ENCODE assay signal across 25 cellular contexts in the genomic region with DNA sequence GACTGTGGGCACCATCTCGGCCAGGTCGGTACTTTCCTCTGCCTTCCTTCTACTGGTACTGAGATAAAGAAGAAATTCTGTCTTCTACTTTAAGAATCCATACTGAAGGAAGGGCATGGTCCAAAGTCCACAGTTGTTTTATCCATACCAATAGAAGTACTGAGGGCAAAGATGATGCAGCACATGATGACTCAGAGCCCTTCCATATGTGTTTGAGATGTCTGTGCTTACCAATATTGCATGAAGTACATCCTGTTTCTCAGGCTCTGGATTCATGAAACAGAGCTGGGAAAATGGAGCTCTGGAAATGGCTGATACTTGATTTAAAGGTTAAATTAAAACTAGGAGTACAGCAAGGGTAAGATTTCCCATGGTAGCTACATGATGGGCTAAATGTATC.
"Had no signal": no experiment of that assay in that cellular context is flagged by ENCODE, and none has a peak within 500 bp of the region (broad histone marks: within the 10 kb centered on the region; RNA-seq: fewer than 3 reads in every experiment).

No MANE protein-coding gene starts in this region.

- H3K9me3 ChIP-seq: SJCRH30, SK-N-SH had no signal

- H3K4me3 ChIP-seq: SJCRH30 had no signal

- H3K27me3 ChIP-seq: brain microvascular endothelial cell, SJCRH30 had no signal

- DNase-seq: activated CD4-positive, alpha-beta T cell treated with anti-CD3 and anti-CD28 coated beads for 4 hours; activated CD8-positive, alpha-beta memory T cell treated with anti-CD3 and anti-CD28 coated beads, Interleukin-2, amount 50 U/mL, for 4 hours; activated CD8-positive, alpha-beta T cell treated with anti-CD3 and anti-CD28 coated beads for 36 hours; activated gamma-delta T cell treated with Interleukin-2 at 50 U/mL for 16 hours; activated naive CD4-positive, alpha-beta T cell treated with anti-CD3 and anti-CD28 coated beads, Interleukin-2, amount 10 ng/mL, durations not matched to agents 7 days and 5 days; activated naive CD8-positive, alpha-beta T cell treated with anti-CD3 and anti-CD28 coated beads for 36 hours; activated T-cell treated with anti-CD3 and anti-CD28 coated beads, Interleukin-2, amount 50 U/mL, for 72 hours; brain microvascular endothelial cell; cerebellar nuclear complex; Kasumi-1; NCI-H146; NCI-H2029; NCI-H2107; NCI-H2171 treated with DMSO at 0.1 percent for 48 hours; NCI-H345; NCI-H510A; NCI-H526 treated with DMSO at 0.1 percent for 48 hours; NCI-H82; NK-92 treated with Interleukin-12 subunit alpha and Interleukin-12 subunit beta, amount 100 ng/mL, for 24 hours; OCI-M1; Right ventricle myocardium superior; RPMI8226; SJCRH30; SK-N-SH; T-helper 1 cell had no signal

- H3K4me1 ChIP-seq: SJCRH30 had no signal

- H3K9me2 ChIP-seq: SK-N-SH had no signal

- H3K36me3 ChIP-seq: brain microvascular endothelial cell, SJCRH30 had no signal

- H3K9ac ChIP-seq: SK-N-SH had no signal

- H3K4me2 ChIP-seq: SK-N-SH had no signal

- H3K27ac ChIP-seq: brain microvascular endothelial cell, SJCRH30 had no signal
